ENCODE assay signal across 1 cellular context in genomic region chr9:132849168-132849831, GRCh38.
TF ChIP-seq lines count a peak whose summit lies in the region.

No MANE protein-coding gene starts in this region.

TF ChIP-seq in HepG2, 621 proteins besides CTCF, POLR2A, EP300 and RAD21:
- TF ChIP-seq ZNF383 (CRISPR knock-in tag; IDR thresholded peaks at IDR 0.05; ENCODE audit: borderline replicate concordance) = no peak
- no peak for TF ChIP-seq PITX1 (CRISPR knock-in tag; IDR thresholded peaks at IDR 0.05)
- TF ChIP-seq RNF219 (CRISPR knock-in tag; IDR thresholded peaks at IDR 0.05) = no peak
- no peak for TF ChIP-seq NFRKB (IDR thresholded peaks at IDR 0.05)
- TF ChIP-seq ZNF24 (IDR thresholded peaks at IDR 0.05) = no peak
- no peak for TF ChIP-seq AKNA (CRISPR knock-in tag; IDR thresholded peaks at IDR 0.05; ENCODE audit: borderline replicate concordance)
- no peak for TF ChIP-seq XBP1 (CRISPR knock-in tag; IDR thresholded peaks at IDR 0.05)
- no peak for TF ChIP-seq ZNF710 (CRISPR knock-in tag; IDR thresholded peaks at IDR 0.05; ENCODE audit: borderline replicate concordance)
- TF ChIP-seq ZNF850 (CRISPR knock-in tag; conservative IDR thresholded peaks at IDR 0.05) = no peak
- no peak for TF ChIP-seq ZNF326 (CRISPR knock-in tag; IDR thresholded peaks at IDR 0.05; ENCODE audit: borderline replicate concordance)
- no peak for TF ChIP-seq CSRNP2 (CRISPR knock-in tag; conservative IDR thresholded peaks at IDR 0.05; ENCODE audit: low read depth)
- TF ChIP-seq ZSCAN5A (CRISPR knock-in tag; IDR thresholded peaks at IDR 0.05; ENCODE audit: borderline replicate concordance) = no peak
